Comparison of ENCODE assay signal across 8 cellular contexts in genomic region chr12:68807576-68808387, GRCh38. TPM values are rescaled to one million over a fixed set of nuclear protein-coding genes. Genes with fewer than 3 reads are reported as not detected.
DNase-seq lines count a peak whose midpoint lies in the region; ATAC-seq, FAIRE-seq and TF ChIP-seq lines count a peak whose summit lies in the region.

TSS of gene MDM2 (plus strand) at chr12:68808177. CDS start at chr12:68808478, 301 bp downstream.

- H4K20me1 ChIP-seq in astrocyte (ENCODE audit: insufficient read depth, low read length), result peaks cover 26% of the 10 kb centered on the region

- peak; percentile 32 for TF ChIP-seq CTCF in astrocyte (IDR thresholded peaks at IDR 0.05; ENCODE audit: insufficient read depth, low read depth, low read length)
- TF ChIP-seq CTCF in retinal pigment epithelial cell (conservative IDR thresholded peaks at IDR 0.05; ENCODE audit: low read depth, low read length), result peak; percentile 63

- H3K36me3 Mint-ChIP-seq in astrocyte (ENCODE audit: low read depth, unreplicated experiment), result peaks cover 16% of the 10 kb centered on the region

- peaks cover 13% of the 10 kb centered on the region for H3K36me3 ChIP-seq in astrocyte (ENCODE audit: insufficient read depth, low read length)

- peaks cover 7% of the 10 kb centered on the region for H3K4me1 ChIP-seq in astrocyte (ENCODE audit: insufficient read depth, low read length)

- no peaks in the 10 kb centered on the region for H3K9me3 ChIP-seq in astrocyte (ENCODE audit: insufficient read depth, low read depth, low read length)

- H3K27ac ChIP-seq in astrocyte (ENCODE audit: low read depth, low read length), result peak within 1 kb of the TSS; percentile 99

- DNase-seq in 8988T, result peak; percentile 87
- DNase-seq in NCI-H2029 treated with DMSO at 0.1 percent for 48 hours (lab: John Stamatoyannopoulos, UW), result peak; percentile 68
- DNase-seq in T-helper 22 cell (ENCODE audit: low read depth), result peak; percentile 96
- peak; percentile 73 for DNase-seq in astrocyte (ENCODE audit: low read depth)
- peak; percentile 97 for DNase-seq in hepatic stellate cell (ENCODE audit: low spot score)
- DNase-seq in retinal pigment epithelial cell (ENCODE audit: low read depth), result no peak

- peaks cover 12% of the 10 kb centered on the region for H3K4me1 Mint-ChIP-seq in astrocyte (ENCODE audit: low read depth, unreplicated experiment)

- peaks cover 46% of the 10 kb centered on the region for H3K79me2 ChIP-seq in astrocyte (ENCODE audit: insufficient read depth, low read length)

- H2AFZ ChIP-seq in astrocyte (ENCODE audit: low read depth, low read length), result peak within 1 kb of the TSS; percentile 85

- H3K4me2 ChIP-seq in astrocyte (ENCODE audit: low read length), result peak within 1 kb of the TSS; percentile 95

- peak within 1 kb of the TSS; percentile 100 for H3K9ac ChIP-seq in astrocyte (ENCODE audit: low read length)

- FAIRE-seq in astrocyte (lab: Jason Lieb, UNC), result no peak

- H3K9me3 Mint-ChIP-seq in astrocyte (ENCODE audit: unreplicated experiment), result no peaks in the 10 kb centered on the region

- H3K27me3 ChIP-seq in astrocyte (ENCODE audit: insufficient read depth, low read length), result no peaks in the 10 kb centered on the region

- no peaks in the 10 kb centered on the region for H3K27me3 Mint-ChIP-seq in astrocyte (ENCODE audit: low read depth, unreplicated experiment)

- ATAC-seq in GM18517 (IDR thresholded peaks at IDR 0.05; ENCODE audit: unreplicated experiment) (peak; percentile 69), HG03039 (IDR thresholded peaks at IDR 0.05; ENCODE audit: unreplicated experiment) (peak; percentile 70)

- H3K4me3 ChIP-seq in astrocyte (ENCODE audit: insufficient read depth, low read depth, low read length) (peak within 1 kb of the TSS; percentile 98), retinal pigment epithelial cell (ENCODE audit: low read length) (peak within 1 kb of the TSS; percentile 87)

- H3K4me3 Mint-ChIP-seq in astrocyte (ENCODE audit: unreplicated experiment), result peak within 1 kb of the TSS; percentile 91

- peak within 1 kb of the TSS; percentile 95 for H3K27ac Mint-ChIP-seq in astrocyte (ENCODE audit: unreplicated experiment)

RNA-seq across cellular contexts. Expression of gene MDM2, which starts in this region (rescaled TPM):
- total RNA-seq in astrocyte, result 692 and 828 TPM in 2 replicates
